ENCODE assay signal across 8 cellular contexts in genomic region chr12:3882896-3883564, GRCh38. TPM values are rescaled to one million over a fixed set of nuclear protein-coding genes. Genes with fewer than 3 reads are reported as not detected.
DNase-seq lines count a peak whose midpoint lies in the region; ATAC-seq, FAIRE-seq and TF ChIP-seq lines count a peak whose summit lies in the region.

No MANE protein-coding gene starts in this region.

- peaks cover 0 to 15% of the 10 kb centered on the region in 2 donors for H3K27me3 ChIP-seq in tibial nerve

- peak; percentile 82 for FAIRE-seq in GM12891 (lab: Jason Lieb, UNC)

- no peak for TF ChIP-seq EP300 in tibial nerve (IDR thresholded peaks at IDR 0.05)

- DNase-seq in AG10803 (ENCODE audit: low read depth) = no peak
- no peak for DNase-seq in GM12891 (ENCODE audit: insufficient read length, low spot score)
- DNase-seq in RPMI7951 (ENCODE audit: low read depth) = peak; percentile 29
- DNase-seq in hepatic stellate cell (ENCODE audit: low spot score) = peak; percentile 19
- no peak for DNase-seq in tibial nerve (ENCODE audit: low spot score in 2 of 2)
- no peak for DNase-seq in AG08396 (ENCODE audit: low spot score)

- WGBS in tibial nerve, 2 donors = 39 to 46% methylated on average over 7 of the region's 7 CpGs

- no peaks in the 10 kb centered on the region for H3K36me3 ChIP-seq in tibial nerve

- no peak overlapping the region for H3K4me3 ChIP-seq in AG10803 (ENCODE audit: low read length)
- H3K4me3 ChIP-seq in tibial nerve = no peak overlapping the region

- no peaks in the 10 kb centered on the region for H3K9me3 ChIP-seq in tibial nerve

- TF ChIP-seq CTCF in AG10803 (conservative IDR thresholded peaks at IDR 0.05; ENCODE audit: low read length) (peak; percentile 36), tibial nerve (IDR thresholded peaks at IDR 0.05) (no peak)

- no peak for ATAC-seq in HG03095 (IDR thresholded peaks at IDR 0.05; ENCODE audit: unreplicated experiment)
- no peak for ATAC-seq in HG03280 (IDR thresholded peaks at IDR 0.05; ENCODE audit: unreplicated experiment)

- TF ChIP-seq POLR2A in GM12891 (IDR thresholded peaks at IDR 0.05; ENCODE audit: low read depth, low read length) = no peak
- no peak for TF ChIP-seq POLR2A in tibial nerve (IDR thresholded peaks at IDR 0.05)

- H3K27ac ChIP-seq in tibial nerve = no peak overlapping the region

- H3K4me1 ChIP-seq in tibial nerve = peaks cover 0 to 14% (median 0%) of the 10 kb centered on the region in 4 donors

TF ChIP-seq in GM12891, 5 proteins besides CTCF, POLR2A, EP300 and RAD21:
- TF ChIP-seq TAF1 (IDR thresholded peaks at IDR 0.05; ENCODE audit: low read depth, low read length) (no peak), POU2F2 (IDR thresholded peaks at IDR 0.05; ENCODE audit: low read depth, low read length) (no peak), PAX5 (IDR thresholded peaks at IDR 0.05; ENCODE audit: insufficient read depth, low read length, severe bottlenecking) (no peak), SPI1 (IDR thresholded peaks at IDR 0.05; ENCODE audit: low read depth, low read length) (no peak), POLR2AphosphoS5 (IDR thresholded peaks at IDR 0.05; ENCODE audit: low read depth, low read length) (no peak)
TF ChIP-seq in GM12891: peak in this region for 0.

RNA-seq across cellular contexts. Expression of gene PARP11, which starts 9.8 kb away (rescaled TPM):
- polyA plus RNA-seq in GM12891 (2012; ENCODE audit: low read depth, missing spikeins) = 3.9 TPM
- total RNA-seq in RPMI7951 (2014; rRNA removed; shearing (Covaris generic)) = 4.8 and 6.1 TPM in 2 replicates
- 10 to 100 TPM in 1 of 4 donors, 1 to 10 TPM in 3; 4.3 to 10.7 (median 5.7) TPM for total RNA-seq in tibial nerve

Comparison
In these comparisons a context has a peak if more than half of its experiments do, and no peak if none do; other contexts are left out.
1. DNase-seq: peak in RPMI7951 (single experiment) and hepatic stellate cell (single experiment); none in AG10803 (single experiment), GM12891 (single experiment), tibial nerve (0 of 2) and AG08396 (single experiment).